Comparison of ENCODE assay signal across 8 cellular contexts in genomic region chr10:87093461-87094372, GRCh38. TPM values are rescaled to one million over a fixed set of nuclear protein-coding genes. Genes with fewer than 3 reads are reported as not detected.
A peak's percentile ranks its signal among the peaks of the same experiment; 100 is the strongest.
DNase-seq lines count a peak whose midpoint lies in the region; ATAC-seq lines count a peak whose summit lies in the region.

No MANE protein-coding gene starts in this region.

- DNase-seq in NCI-H748 (lab: John Stamatoyannopoulos, UW; ENCODE audit: unreplicated experiment) (peak; percentile 51), NCI-H748 treated with DMSO at 0.1 percent for 48 hours (lab: John Stamatoyannopoulos, UW) (no peak), NCI-H526 (lab: John Stamatoyannopoulos, UW) (peak; percentile 19 to 55), activated T-cell treated with anti-CD3 and anti-CD28 coated beads for 1 hour (ENCODE audit: low read depth) (peak; percentile 52), epidermal melanocyte (ENCODE audit: insufficient read length, low spot score) (peak; percentile 19), mucosa of gallbladder (ENCODE audit: low spot score) (peak; percentile 39)
- peak; percentile 21 to 34 for DNase-seq in stimulated activated CD8-positive, alpha-beta memory T cell treated with anti-CD3 and anti-CD28 coated beads, Interleukin-4, amount 100 ng/mL, for 1 hour (ENCODE audit: low read depth in 2 of 2, low spot score in 1 of 2)

- peak; percentile 19 for ATAC-seq in HG02798 (IDR thresholded peaks at IDR 0.05; ENCODE audit: poor library complexity, unreplicated experiment)

RNA-seq across cellular contexts. Expression of gene GLUD1, which starts 0.9 kb away (rescaled TPM):
- total RNA-seq in mucosa of gallbladder, result 126 TPM

RNA-seq across cellular contexts. Expression of gene SHLD2, which starts 1.3 kb away (rescaled TPM):
- 18.4 TPM for total RNA-seq in mucosa of gallbladder
